8 cellular contexts compared by ENCODE assay signal in the genomic region with DNA sequence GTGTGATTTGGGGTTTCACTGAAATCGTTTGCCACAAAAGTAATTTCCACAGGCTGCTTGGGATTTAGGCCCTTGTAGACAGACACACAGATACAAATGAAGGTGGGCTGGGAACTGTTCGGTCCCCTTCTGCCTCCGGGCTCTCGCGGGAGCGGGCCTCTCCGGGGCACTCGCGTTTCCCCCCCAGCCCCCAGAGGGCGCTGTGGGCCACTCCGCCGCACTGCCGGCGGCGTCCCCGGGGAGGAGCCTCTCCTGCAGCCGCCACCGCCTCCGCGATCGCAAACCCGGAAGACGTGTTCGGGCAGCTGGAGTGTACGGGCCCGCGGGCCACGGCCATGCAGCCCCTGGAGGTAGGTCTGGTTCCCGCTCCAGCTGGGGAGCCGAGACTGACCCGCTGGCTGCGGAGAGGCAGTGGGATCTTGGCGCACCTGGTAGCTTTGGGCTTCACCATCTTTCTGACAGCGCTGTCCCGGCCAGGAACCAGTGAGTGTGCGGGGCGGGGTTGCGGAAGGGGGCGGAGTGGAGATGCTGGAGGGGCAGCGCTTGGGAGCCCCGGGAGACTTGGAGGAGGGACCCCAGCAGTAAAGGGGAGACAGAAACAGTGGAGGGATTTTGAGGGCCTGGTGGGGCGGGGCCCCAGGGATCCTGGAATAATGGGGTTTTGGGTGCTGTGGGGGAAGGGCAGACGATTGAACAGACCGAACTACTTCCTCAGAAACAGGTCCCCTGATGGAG.
A peak's percentile ranks its signal among the peaks of the same experiment; 100 is the strongest.
DNase-seq lines count a peak whose midpoint lies in the region; ATAC-seq, FAIRE-seq and TF ChIP-seq lines count a peak whose summit lies in the region.

A gene with protein sequence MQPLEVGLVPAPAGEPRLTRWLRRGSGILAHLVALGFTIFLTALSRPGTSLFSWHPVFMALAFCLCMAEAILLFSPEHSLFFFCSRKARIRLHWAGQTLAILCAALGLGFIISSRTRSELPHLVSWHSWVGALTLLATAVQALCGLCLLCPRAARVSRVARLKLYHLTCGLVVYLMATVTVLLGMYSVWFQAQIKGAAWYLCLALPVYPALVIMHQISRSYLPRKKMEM (plus strand): TSS at position 290 of the 735 bp plus-strand sequence. CDS start 46 bp downstream, at position 336.

- DNase-seq in DMS114 treated with DMSO at 0.1 percent for 48 hours (lab: John Stamatoyannopoulos, UW; ENCODE audit: unreplicated experiment) (peak; percentile 87), HTR-8/SVneo (ENCODE audit: insufficient read length, low spot score) (peak; percentile 72), activated T-cell treated with anti-CD3 and anti-CD28 coated beads for 48 hours (ENCODE audit: low read depth) (peak; percentile 91), erythroblast (lab: John Stamatoyannopoulos, UW) (peak; percentile 88 to 93)
- DNase-seq in stimulated activated CD8-positive, alpha-beta memory T cell treated with anti-CD3 and anti-CD28 coated beads, Interleukin-7, amount 100 ng/mL, for 4 hours (ENCODE audit: low read depth in 2 of 2), result peak; percentile 73 to 83

- no peaks in the 10 kb centered on the region for H3K9me2 ChIP-seq in OCI-LY1 (ENCODE audit: low read depth, low read length)

- H3F3A ChIP-seq in OCI-LY1 (ENCODE audit: insufficient read depth, low read length), result no peaks in the 10 kb centered on the region

- FAIRE-seq in HTR-8/SVneo (lab: Jason Lieb, UNC), result no peak

- H3K9ac ChIP-seq in OCI-LY1 (ENCODE audit: low read length), result peak within 1 kb of the TSS; percentile 68

- peak; percentile 54 for TF ChIP-seq POLR2A in erythroblast (IDR thresholded peaks at IDR 0.05; ENCODE audit: low read length)

- peak within 1 kb of the TSS; percentile 76 for H3K4me3 ChIP-seq in OCI-LY1 (ENCODE audit: low read depth, low read length, poor library complexity, severe bottlenecking)
- peak within 1 kb of the TSS; percentile 84 to 96 for H3K4me3 ChIP-seq in muscle layer of duodenum (ENCODE audit: low read depth in 1 of 2, low read length in 2 of 2)

- H3K27me3 ChIP-seq in OCI-LY1 (ENCODE audit: insufficient read depth, low read length) (no peaks in the 10 kb centered on the region), muscle layer of duodenum (ENCODE audit: low read depth, low read length) (no peaks in the 10 kb centered on the region)

- H2AFZ ChIP-seq in OCI-LY1 (ENCODE audit: low read length), result no peak within 1 kb of the TSS

- peak within 1 kb of the TSS; percentile 68 for H3K4me2 ChIP-seq in OCI-LY1 (ENCODE audit: low read length)

- peaks cover 17% of the 10 kb centered on the region for H3K4me1 ChIP-seq in OCI-LY1 (ENCODE audit: insufficient read depth, low read length, severe bottlenecking)
- peaks cover 4 to 27% of the 10 kb centered on the region in 2 donors for H3K4me1 ChIP-seq in muscle layer of duodenum (ENCODE audit: control insufficient read depth in 1 of 2, insufficient read depth in 2 of 2, low read length in 2 of 2)

- H4K20me1 ChIP-seq in OCI-LY1 (ENCODE audit: insufficient read depth, low read length), result no peaks in the 10 kb centered on the region

- no peaks in the 10 kb centered on the region for H3K9me3 ChIP-seq in OCI-LY1 (ENCODE audit: low read length)
- H3K9me3 ChIP-seq in muscle layer of duodenum (ENCODE audit: control insufficient read depth in 1 of 2, low read length in 2 of 2), result no peaks in the 10 kb centered on the region

- H3K79me2 ChIP-seq in OCI-LY1 (ENCODE audit: insufficient read depth, low read length), result no peaks in the 10 kb centered on the region

- TF ChIP-seq CTCF in OCI-LY1 (IDR thresholded peaks at IDR 0.05; ENCODE audit: low read length), result peak; percentile 89

- H3K36me3 ChIP-seq in OCI-LY1 (ENCODE audit: insufficient read depth, low read length) (peaks cover 10% of the 10 kb centered on the region; the same call in 1 of the 2 replicates), muscle layer of duodenum (ENCODE audit: control insufficient read depth in 1 of 2, insufficient read depth in 2 of 2, low read length in 2 of 2) (peaks cover 11 to 26% of the 10 kb centered on the region in 2 donors)

- H3K27ac ChIP-seq in OCI-LY1 (ENCODE audit: low read depth, low read length, poor library complexity, severe bottlenecking) (peak within 1 kb of the TSS; percentile 60), muscle layer of duodenum (ENCODE audit: low read length) (peak within 1 kb of the TSS; percentile 45)

- peak; percentile 72 for ATAC-seq in GM21367 (IDR thresholded peaks at IDR 0.05; ENCODE audit: unreplicated experiment)

Comparison
In these comparisons a context has a peak if more than half of its experiments do, and no peak if none do; other contexts are left out.
1. Peak in every context shown above with its lines: DNase-seq, ATAC-seq, H3K4me3 ChIP-seq and H3K27ac ChIP-seq.